ENCODE assay signal across 8 cellular contexts in genomic region chr21:46550511-46550941, GRCh38. TPM values are rescaled to one million over a fixed set of nuclear protein-coding genes. Genes with fewer than 3 reads are reported as not detected.
A peak's percentile ranks its signal among the peaks of the same experiment; 100 is the strongest.
DNase-seq lines count a peak whose midpoint lies in the region; ATAC-seq, FAIRE-seq and TF ChIP-seq lines count a peak whose summit lies in the region.

No MANE protein-coding gene starts in this region.

- TF ChIP-seq POLR2A in GM12891 (IDR thresholded peaks at IDR 0.05; ENCODE audit: low read depth, low read length): no peak

- intact Hi-C loops in tibial artery (cut with DNase I; ENCODE audit: low total_unique reads): no loop called here

- H3K36me3 Mint-ChIP-seq in natural killer cell treated with Interleukin-12 subunit alpha and Interleukin-12 subunit beta and Interleukin-15 and Interleukin-18, amount 100 ng/mL, for 72 hours: peaks cover 6% of the 10 kb centered on the region

- H3K4me1 Mint-ChIP-seq in natural killer cell treated with Interleukin-12 subunit alpha and Interleukin-12 subunit beta and Interleukin-15 and Interleukin-18, amount 100 ng/mL, for 72 hours (ENCODE audit: low read depth in 2 of 2): peaks cover 23 to 24% of the 10 kb centered on the region in 2 donors

- TF ChIP-seq CTCF in tibial artery (IDR thresholded peaks at IDR 0.05): no peak

- DNase-seq in GM12891 (ENCODE audit: insufficient read length, low spot score) (no peak), T-helper 2 cell (peak in 3 of 5 experiments; percentile 30 to 96 (median 76)), cerebellar nuclear complex (lab: John Stamatoyannopoulos, UW) (no peak), DMS53 treated with DMSO at 0.1 percent for 48 hours (lab: John Stamatoyannopoulos, UW; ENCODE audit: unreplicated experiment) (no peak), tibial artery (no peak), NCI-H82 (lab: John Stamatoyannopoulos, UW) (no peak)
- DNase-seq in activated effector memory CD4-positive, alpha-beta T cell treated with anti-CD3 and anti-CD28 coated beads, Interleukin-2, amount 50 U/mL, for 16 hours: peak; percentile 79
- DNase-seq in natural killer cell treated with Interleukin-12 subunit alpha and Interleukin-12 subunit beta and Interleukin-15 and Interleukin-18, amount 100 ng/mL, for 72 hours (ENCODE audit: low spot score): no peak

- no peaks in the 10 kb centered on the region for H3K4me1 ChIP-seq in tibial artery

- H3K4me3 ChIP-seq in tibial artery: no peak overlapping the region

- H3K4me3 Mint-ChIP-seq in natural killer cell treated with Interleukin-12 subunit alpha and Interleukin-12 subunit beta and Interleukin-15 and Interleukin-18, amount 100 ng/mL, for 72 hours: peak overlapping the region; percentile 76

- peak in 1 of 2 donors; percentile 41 for ATAC-seq in natural killer cell treated with Interleukin-12 subunit alpha and Interleukin-12 subunit beta and Interleukin-15 and Interleukin-18, amount 100 ng/mL, for 72 hours

- H3K36me3 ChIP-seq in tibial artery: peaks cover 69 to 95% (median 75%) of the 10 kb centered on the region in 3 donors

- H3K27me3 Mint-ChIP-seq in natural killer cell treated with Interleukin-12 subunit alpha and Interleukin-12 subunit beta and Interleukin-15 and Interleukin-18, amount 100 ng/mL, for 72 hours: no peaks in the 10 kb centered on the region

- no peak overlapping the region for H3K27ac ChIP-seq in tibial artery

- no peaks in the 10 kb centered on the region for H3K9me3 ChIP-seq in tibial artery

- no peaks in the 10 kb centered on the region for H3K27me3 ChIP-seq in tibial artery

- H3K27ac Mint-ChIP-seq in natural killer cell treated with Interleukin-12 subunit alpha and Interleukin-12 subunit beta and Interleukin-15 and Interleukin-18, amount 100 ng/mL, for 72 hours: peak overlapping the region; percentile 61 to 92

- H3K9me3 Mint-ChIP-seq in natural killer cell treated with Interleukin-12 subunit alpha and Interleukin-12 subunit beta and Interleukin-15 and Interleukin-18, amount 100 ng/mL, for 72 hours: no peaks in the 10 kb centered on the region

- peak; percentile 85 for FAIRE-seq in GM12891 (lab: Jason Lieb, UNC)

TF ChIP-seq in GM12891, 5 proteins besides CTCF, POLR2A, EP300 and RAD21:
- no peak for TF ChIP-seq SPI1 (IDR thresholded peaks at IDR 0.05; ENCODE audit: low read depth, low read length)
- no peak for TF ChIP-seq POLR2AphosphoS5 (IDR thresholded peaks at IDR 0.05; ENCODE audit: low read depth, low read length)
- TF ChIP-seq TAF1 (IDR thresholded peaks at IDR 0.05; ENCODE audit: low read depth, low read length): no peak
- no peak for TF ChIP-seq POU2F2 (IDR thresholded peaks at IDR 0.05; ENCODE audit: low read depth, low read length)
- TF ChIP-seq PAX5 (IDR thresholded peaks at IDR 0.05; ENCODE audit: insufficient read depth, low read length, severe bottlenecking): no peak

RNA-seq across cellular contexts. Expression of gene S100B, which starts 54.4 kb away (rescaled TPM):
- 0.18 TPM for polyA plus RNA-seq in GM12891 (2012; ENCODE audit: low read depth, missing spikeins)
- not detected for total RNA-seq in natural killer cell treated with Interleukin-12 subunit alpha and Interleukin-12 subunit beta and Interleukin-15 and Interleukin-18, amount 100 ng/mL, for 72 hours

Comparison
In these comparisons a context has a peak if more than half of its experiments do, and no peak if none do; other contexts are left out.
1. DNase-seq: peak in T-helper 2 cell (3 of 5) and activated effector memory CD4-positive, alpha-beta T cell treated with anti-CD3 and anti-CD28 coated beads, Interleukin-2, amount 50 U/mL, for 16 hours (single experiment); none in GM12891 (single experiment), natural killer cell treated with Interleukin-12 subunit alpha and Interleukin-12 subunit beta and Interleukin-15 and Interleukin-18, amount 100 ng/mL, for 72 hours (single experiment), cerebellar nuclear complex (0 of 2), DMS53 treated with DMSO at 0.1 percent for 48 hours (single experiment), tibial artery (0 of 2) and NCI-H82 (single experiment).